20 cellular contexts compared by ENCODE assay signal in genomic region chr20:51249215-51249614, GRCh38.
DNase-seq lines count a peak whose midpoint lies in the region; ATAC-seq, FAIRE-seq and TF ChIP-seq lines count a peak whose summit lies in the region.
"Had no signal": no experiment of that assay in that cellular context is flagged by ENCODE, and none has a peak within 500 bp of the region (broad histone marks: within the 10 kb centered on the region; RNA-seq: fewer than 3 reads in every experiment).

No MANE protein-coding gene starts in this region.

- H3K9me3 ChIP-seq in astrocyte (ENCODE audit: insufficient read depth, low read depth, low read length): no peaks in the 10 kb centered on the region
- H3K9me3 ChIP-seq: BE2C, SJSA1 had no signal

- no peaks in the 10 kb centered on the region for H3K4me1 Mint-ChIP-seq in astrocyte (ENCODE audit: low read depth, unreplicated experiment)
- H3K4me1 Mint-ChIP-seq in activated T-cell treated with anti-CD3 and anti-CD28 coated beads, Interleukin-2, amount 50 U/mL, for 24 hours (ENCODE audit: low read depth): no peaks in the 10 kb centered on the region

- DNase-seq in EL (peak; percentile 7), astrocyte (ENCODE audit: low read depth) (peak; percentile 21), iris pigment epithelial cell (ENCODE audit: low read depth) (peak; percentile 14), superior temporal gyrus (ENCODE audit: extremely low spot score) (peak; percentile 10), germinal center (ENCODE audit: low spot score) (no peak)
- DNase-seq in activated T-cell treated with anti-CD3 and anti-CD28 coated beads, Interleukin-2, amount 50 U/mL, for 24 hours: no peak
- DNase-seq: BE2C, DMS53, KBM-7, MM.1S, NCI-H1048, NCI-H1417 treated with DMSO at 0.1 percent for 48 hours, NCI-H187, NCI-H748 treated with DMSO at 0.1 percent for 48 hours had no signal

- no peaks in the 10 kb centered on the region for H4K20me1 ChIP-seq in astrocyte (ENCODE audit: insufficient read depth, low read length)

- no peak overlapping the region for H3K27ac ChIP-seq in astrocyte (ENCODE audit: low read depth, low read length)
- H3K27ac ChIP-seq: SJSA1 had no signal

- H3K36me3 ChIP-seq in astrocyte (ENCODE audit: insufficient read depth, low read length): no peaks in the 10 kb centered on the region
- H3K36me3 ChIP-seq: BE2C, SJSA1 had no signal

- FAIRE-seq in astrocyte (lab: Jason Lieb, UNC): no peak
- FAIRE-seq: A204.1, D721Med, HepG2 had no signal

- ATAC-seq in HG03025 (IDR thresholded peaks at IDR 0.05; ENCODE audit: low FRiP score, unreplicated experiment): no peak
- ATAC-seq: HepG2, Panc1 had no signal

- H3K4me3 ChIP-seq in astrocyte (ENCODE audit: insufficient read depth, low read depth, low read length): no peak overlapping the region
- H3K4me3 ChIP-seq: SJSA1 had no signal

- no peaks in the 10 kb centered on the region for H3K4me1 ChIP-seq in astrocyte (ENCODE audit: insufficient read depth, low read length)
- H3K4me1 ChIP-seq: BE2C, SJSA1 had no signal

- H3K9me3 Mint-ChIP-seq in astrocyte (ENCODE audit: unreplicated experiment): peaks cover 11% of the 10 kb centered on the region
- no peaks in the 10 kb centered on the region for H3K9me3 Mint-ChIP-seq in activated T-cell treated with anti-CD3 and anti-CD28 coated beads, Interleukin-2, amount 50 U/mL, for 24 hours

- no peak overlapping the region for H3K27ac Mint-ChIP-seq in astrocyte (ENCODE audit: unreplicated experiment)
- H3K27ac Mint-ChIP-seq in activated T-cell treated with anti-CD3 and anti-CD28 coated beads, Interleukin-2, amount 50 U/mL, for 24 hours: no peak overlapping the region

- no peak overlapping the region for H3K4me3 Mint-ChIP-seq in astrocyte (ENCODE audit: unreplicated experiment)
- H3K4me3 Mint-ChIP-seq in activated T-cell treated with anti-CD3 and anti-CD28 coated beads, Interleukin-2, amount 50 U/mL, for 24 hours: no peak overlapping the region

- TF ChIP-seq CTCF in astrocyte (IDR thresholded peaks at IDR 0.05; ENCODE audit: insufficient read depth, low read depth, low read length): no peak

- H2AFZ ChIP-seq in astrocyte (ENCODE audit: low read depth, low read length): no peak overlapping the region

- no peak overlapping the region for H3K9ac ChIP-seq in astrocyte (ENCODE audit: low read length)

- H3K36me3 Mint-ChIP-seq in astrocyte (ENCODE audit: low read depth, unreplicated experiment): no peaks in the 10 kb centered on the region
- H3K36me3 Mint-ChIP-seq in activated T-cell treated with anti-CD3 and anti-CD28 coated beads, Interleukin-2, amount 50 U/mL, for 24 hours (ENCODE audit: low read depth): no peaks in the 10 kb centered on the region

- no peaks in the 10 kb centered on the region for H3K79me2 ChIP-seq in astrocyte (ENCODE audit: insufficient read depth, low read length)

- peaks cover 35% of the 10 kb centered on the region for H3K27me3 Mint-ChIP-seq in astrocyte (ENCODE audit: low read depth, unreplicated experiment)
- peaks cover 55% of the 10 kb centered on the region for H3K27me3 Mint-ChIP-seq in activated T-cell treated with anti-CD3 and anti-CD28 coated beads, Interleukin-2, amount 50 U/mL, for 24 hours

- no peak overlapping the region for H3K4me2 ChIP-seq in astrocyte (ENCODE audit: low read length)

- peaks cover 10% of the 10 kb centered on the region for H3K27me3 ChIP-seq in astrocyte (ENCODE audit: insufficient read depth, low read length)
- H3K27me3 ChIP-seq: BE2C had no signal

Comparison
In these comparisons a context has a peak if more than half of its experiments do, and no peak if none do; other contexts are left out.
1. DNase-seq: peak in EL (single experiment), astrocyte (single experiment), iris pigment epithelial cell (single experiment) and superior temporal gyrus (single experiment); none in activated T-cell treated with anti-CD3 and anti-CD28 coated beads, Interleukin-2, amount 50 U/mL, for 24 hours (single experiment) and germinal center (single experiment).